Comparison of ENCODE assay signal across 8 cellular contexts in genomic region chr9:111896942-111897830, GRCh38. TPM values are rescaled to one million over a fixed set of nuclear protein-coding genes. Genes with fewer than 3 reads are reported as not detected.
DNase-seq lines count a peak whose midpoint lies in the region; ATAC-seq and TF ChIP-seq lines count a peak whose summit lies in the region.

No MANE protein-coding gene starts in this region.

- peak overlapping the region; percentile 89 for H3K27ac ChIP-seq in brain microvascular endothelial cell
- peak overlapping the region; percentile 78 to 98 (median 98) for H3K27ac ChIP-seq in spleen

- DNase-seq in Caki2 (ENCODE audit: low read depth) (peak; percentile 64), brain microvascular endothelial cell (no peak), iPS-NIHi11 (ENCODE audit: low spot score) (peak; percentile 91), spleen (peak; percentile 93), LoVo (ENCODE audit: low spot score) (no peak)

- H3K4me3 ChIP-seq in brain microvascular endothelial cell (ENCODE audit: low read depth, low read length), result peak overlapping the region; percentile 90
- peak overlapping the region; percentile 79 to 97 (median 91) for H3K4me3 ChIP-seq in spleen

- in situ Hi-C loops in Caki2 (cut with HindIII; ENCODE audit: low pct_unique_long_range_greater_than_20kb, low sequenced_read_pairs) (no loop called here), brain microvascular endothelial cell (cut with HindIII; ENCODE audit: low pct_ligation_motif_present, low sequenced_read_pairs) (no loop called here)

- WGBS in spleen, 5 donors, result 0 to 1% (median 0%) methylated on average over 38 to 73 of the region's 73 CpGs

- TF ChIP-seq CTCF in brain microvascular endothelial cell (IDR thresholded peaks at IDR 0.05; ENCODE audit: low read depth, low read length, missing control alignments) (peak; percentile 17), spleen (IDR thresholded peaks at IDR 0.05 in 8 of 11, conservative IDR thresholded peaks at IDR 0.05 in 3 of 11) (peak in 5 of 11 experiments; percentile 7 to 20 (median 10))

- peaks cover 31 to 74% (median 57%) of the 10 kb centered on the region in 6 donors for H3K4me1 ChIP-seq in spleen

- peak; percentile 25 for ATAC-seq in GM19438 (IDR thresholded peaks at IDR 0.05; ENCODE audit: low read depth, unreplicated experiment)
- ATAC-seq in HG03460 (IDR thresholded peaks at IDR 0.05; ENCODE audit: unreplicated experiment), result peak; percentile 31
- ATAC-seq in SK-N-SH treated with all-trans-retinoic acid at 6 μM for 48 hours, result peak; percentile 33

- H3K27me3 ChIP-seq in brain microvascular endothelial cell (replicated peaks) (no peaks in the 10 kb centered on the region), spleen (replicated peaks in 1 of 7) (no peaks in the 10 kb centered on the region)

- no peaks in the 10 kb centered on the region for H3K9me3 ChIP-seq in spleen

- peaks cover 17% of the 10 kb centered on the region for H3K36me3 ChIP-seq in brain microvascular endothelial cell (replicated peaks)
- no peaks in the 10 kb centered on the region for H3K36me3 ChIP-seq in spleen

- intact Hi-C loops in spleen (cut with DNase I; ENCODE audit: low total_unique reads), result loop anchor here (10.0 kb wide), 1 partner anchor 178 kb away; no protein-coding TSS in a partner anchor

- TF ChIP-seq POLR2A in spleen (IDR thresholded peaks at IDR 0.05), result no peak

TF ChIP-seq in SK-N-SH treated with all-trans-retinoic acid at 6 μM for 48 hours, 23 proteins besides CTCF, POLR2A, EP300 and RAD21:
- TF ChIP-seq ZNF70 (CRISPR knock-in tag; IDR thresholded peaks at IDR 0.05) (no peak), ZFP3 (CRISPR knock-in tag; IDR thresholded peaks at IDR 0.05) (no peak), ARNTL (CRISPR knock-in tag; IDR thresholded peaks at IDR 0.05; ENCODE audit: borderline replicate concordance, low read depth) (no peak), CSDC2 (CRISPR knock-in tag; IDR thresholded peaks at IDR 0.05) (peak; percentile 82; the same call in 1 of the 2 replicates), OSR1 (CRISPR knock-in tag; IDR thresholded peaks at IDR 0.05) (no peak), ESRRG (CRISPR knock-in tag; IDR thresholded peaks at IDR 0.05) (no peak), TSHZ2 (CRISPR knock-in tag; IDR thresholded peaks at IDR 0.05) (0 out of 2 replicates have a peak, but pooled peaks have one; percentile 84), TCF4 (CRISPR knock-in tag; IDR thresholded peaks at IDR 0.05; ENCODE audit: borderline replicate concordance) (no peak), ZC3H10 (CRISPR knock-in tag; IDR thresholded peaks at IDR 0.05) (no peak), PATZ1 (CRISPR knock-in tag; IDR thresholded peaks at IDR 0.05; ENCODE audit: borderline replicate concordance) (no peak), CREB5 (CRISPR knock-in tag; IDR thresholded peaks at IDR 0.05; ENCODE audit: low read depth) (no peak), ZNF8 (CRISPR knock-in tag; IDR thresholded peaks at IDR 0.05) (no peak), TOX (CRISPR knock-in tag; IDR thresholded peaks at IDR 0.05; ENCODE audit: borderline replicate concordance) (no peak), CSRNP3 (CRISPR knock-in tag; IDR thresholded peaks at IDR 0.05) (no peak), PPARA (CRISPR knock-in tag; IDR thresholded peaks at IDR 0.05; ENCODE audit: borderline replicate concordance) (no peak), BACH2 (CRISPR knock-in tag; IDR thresholded peaks at IDR 0.05; ENCODE audit: borderline replicate concordance) (no peak)

RNA-seq across cellular contexts. Expression of gene UGCG, which starts 0.6 kb away (rescaled TPM):
- total RNA-seq in Caki2 (2014; rRNA removed; shearing (Covaris generic); ENCODE audit: low replicate concordance), result 65.0 and 69.8 TPM in 2 replicates
- 100 to 1,000 TPM in 3 of 7 donors, 10 to 100 TPM in 4; 62.8 to 178 (median 100.0) TPM for total RNA-seq in spleen
- 10 to 100 TPM; 18.1 to 23.8 (median 20.7) TPM for polyA plus RNA-seq in spleen

Comparison
In these comparisons a context has a peak if more than half of its experiments do, and no peak if none do; other contexts are left out.
1. DNase-seq: peak in Caki2 (single experiment), iPS-NIHi11 (single experiment) and spleen (single experiment); none in brain microvascular endothelial cell (single experiment) and LoVo (single experiment).
2. Peak in every context shown above with its lines, with median percentiles within 50 percentile points of each other: ATAC-seq.